ENCODE assay signal across 2 cellular contexts in the genomic region with DNA sequence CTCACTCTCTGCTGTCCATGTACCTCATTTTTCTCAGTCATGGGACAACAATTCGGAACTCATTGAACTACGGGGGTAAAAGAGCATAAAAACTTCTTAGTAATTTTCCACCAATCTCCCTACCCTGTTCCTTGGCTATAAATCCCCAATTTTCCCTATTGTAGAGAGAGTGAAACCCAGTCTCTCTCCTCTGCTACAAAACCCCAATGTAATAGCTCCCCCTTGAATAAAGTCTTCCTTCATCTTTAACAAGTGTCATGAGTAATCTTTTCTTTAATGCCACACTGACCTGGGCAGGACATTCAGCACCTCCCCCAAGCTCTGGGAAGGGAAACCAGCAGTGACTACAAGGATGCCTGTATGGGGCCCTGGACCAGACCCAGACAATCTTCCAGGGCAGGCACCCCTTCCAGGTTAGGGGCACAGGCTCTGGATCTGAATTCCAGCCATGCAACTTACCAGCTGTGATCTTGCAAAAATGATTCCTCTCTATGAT.
TF ChIP-seq lines count a peak whose summit lies in the region.

No MANE protein-coding gene starts in this region.

TF ChIP-seq in IMR-90, 13 proteins besides CTCF, POLR2A, EP300 and RAD21:
- TF ChIP-seq FOS (IDR thresholded peaks at IDR 0.05; ENCODE audit: low read depth, low read length) = no peak
- no peak for TF ChIP-seq SMC3 (IDR thresholded peaks at IDR 0.05; ENCODE audit: low read depth, low read length)
- TF ChIP-seq RCOR1 (IDR thresholded peaks at IDR 0.05; ENCODE audit: insufficient replicate concordance, low read length) = no peak
- TF ChIP-seq MXI1 (IDR thresholded peaks at IDR 0.05; ENCODE audit: borderline replicate concordance, low read depth, low read length) = no peak
- TF ChIP-seq, protein P1, sequence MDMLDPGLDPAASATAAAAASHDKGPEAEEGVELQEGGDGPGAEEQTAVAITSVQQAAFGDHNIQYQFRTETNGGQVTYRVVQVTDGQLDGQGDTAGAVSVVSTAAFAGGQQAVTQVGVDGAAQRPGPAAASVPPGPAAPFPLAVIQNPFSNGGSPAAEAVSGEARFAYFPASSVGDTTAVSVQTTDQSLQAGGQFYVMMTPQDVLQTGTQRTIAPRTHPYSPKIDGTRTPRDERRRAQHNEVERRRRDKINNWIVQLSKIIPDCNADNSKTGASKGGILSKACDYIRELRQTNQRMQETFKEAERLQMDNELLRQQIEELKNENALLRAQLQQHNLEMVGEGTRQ (IDR thresholded peaks at IDR 0.05; ENCODE audit: low read depth, low read length) = no peak
- TF ChIP-seq MAFK (IDR thresholded peaks at IDR 0.05; ENCODE audit: low read depth, low read length) = no peak
- TF ChIP-seq, protein P2, sequence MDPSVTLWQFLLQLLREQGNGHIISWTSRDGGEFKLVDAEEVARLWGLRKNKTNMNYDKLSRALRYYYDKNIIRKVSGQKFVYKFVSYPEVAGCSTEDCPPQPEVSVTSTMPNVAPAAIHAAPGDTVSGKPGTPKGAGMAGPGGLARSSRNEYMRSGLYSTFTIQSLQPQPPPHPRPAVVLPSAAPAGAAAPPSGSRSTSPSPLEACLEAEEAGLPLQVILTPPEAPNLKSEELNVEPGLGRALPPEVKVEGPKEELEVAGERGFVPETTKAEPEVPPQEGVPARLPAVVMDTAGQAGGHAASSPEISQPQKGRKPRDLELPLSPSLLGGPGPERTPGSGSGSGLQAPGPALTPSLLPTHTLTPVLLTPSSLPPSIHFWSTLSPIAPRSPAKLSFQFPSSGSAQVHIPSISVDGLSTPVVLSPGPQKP (IDR thresholded peaks at IDR 0.05; ENCODE audit: borderline replicate concordance, low read depth, low read length) = no peak
- TF ChIP-seq RFX5 (IDR thresholded peaks at IDR 0.05; ENCODE audit: low read depth, low read length) = no peak
- no peak for TF ChIP-seq MAZ (IDR thresholded peaks at IDR 0.05; ENCODE audit: borderline replicate concordance, low read depth, low read length)
- TF ChIP-seq BHLHE40 (IDR thresholded peaks at IDR 0.05; ENCODE audit: low read depth, low read length) = no peak
- no peak for TF ChIP-seq CHD1 (IDR thresholded peaks at IDR 0.05; ENCODE audit: low read depth, low read length)
- TF ChIP-seq NFE2L2 (IDR thresholded peaks at IDR 0.05; ENCODE audit: low read depth, low read length) = no peak
TF ChIP-seq in IMR-90: peak in this region for 0.

TF ChIP-seq in GM12878, 131 proteins besides CTCF, POLR2A, EP300 and RAD21 (continues in another document):
- TF ChIP-seq, protein P3, sequence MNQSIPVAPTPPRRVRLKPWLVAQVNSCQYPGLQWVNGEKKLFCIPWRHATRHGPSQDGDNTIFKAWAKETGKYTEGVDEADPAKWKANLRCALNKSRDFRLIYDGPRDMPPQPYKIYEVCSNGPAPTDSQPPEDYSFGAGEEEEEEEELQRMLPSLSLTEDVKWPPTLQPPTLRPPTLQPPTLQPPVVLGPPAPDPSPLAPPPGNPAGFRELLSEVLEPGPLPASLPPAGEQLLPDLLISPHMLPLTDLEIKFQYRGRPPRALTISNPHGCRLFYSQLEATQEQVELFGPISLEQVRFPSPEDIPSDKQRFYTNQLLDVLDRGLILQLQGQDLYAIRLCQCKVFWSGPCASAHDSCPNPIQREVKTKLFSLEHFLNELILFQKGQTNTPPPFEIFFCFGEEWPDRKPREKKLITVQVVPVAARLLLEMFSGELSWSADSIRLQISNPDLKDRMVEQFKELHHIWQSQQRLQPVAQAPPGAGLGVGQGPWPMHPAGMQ (IDR thresholded peaks at IDR 0.05; ENCODE audit: borderline replicate concordance) = no peak
- TF ChIP-seq PAX8 (IDR thresholded peaks at IDR 0.05) (no peak), ZNF274 (IDR thresholded peaks at IDR 0.05; ENCODE audit: insufficient read depth, insufficient read length) (no peak), SREBF2 (IDR thresholded peaks at IDR 0.05; ENCODE audit: low read length) (no peak), IKZF1 (conservative IDR thresholded peaks at IDR 0.05) (no peak), DPF2 (IDR thresholded peaks at IDR 0.05) (no peak), HCFC1 (IDR thresholded peaks at IDR 0.05; ENCODE audit: low read length) (no peak), SIN3A (IDR thresholded peaks at IDR 0.05; ENCODE audit: low read depth, low read length) (no peak), CREB1 (IDR thresholded peaks at IDR 0.05; ENCODE audit: low read depth) (no peak), ETV6 (conservative IDR thresholded peaks at IDR 0.05 in 1 of 2, IDR thresholded peaks at IDR 0.05 in 1 of 2; ENCODE audit: borderline replicate concordance in 1 of 2, low read depth in 1 of 2) (no peak), SMC3 (IDR thresholded peaks at IDR 0.05; ENCODE audit: borderline replicate concordance, low read length) (no peak), MYB (IDR thresholded peaks at IDR 0.05; ENCODE audit: borderline replicate concordance, low read depth, low read length) (0 out of 2 replicates have a peak, but pooled peaks have one; percentile 31), CEBPB (IDR thresholded peaks at IDR 0.05; ENCODE audit: borderline replicate concordance in 1 of 2, low read depth in 2 of 2, low read length in 2 of 2) (no peak), SIX5 (IDR thresholded peaks at IDR 0.05; ENCODE audit: low read depth, low read length, severe bottlenecking) (no peak), RBBP5 (conservative IDR thresholded peaks at IDR 0.05) (no peak), CHD2 (IDR thresholded peaks at IDR 0.05; ENCODE audit: borderline replicate concordance, low read depth, low read length) (0 out of 2 replicates have a peak, but pooled peaks have one; percentile 14), STAT3 (IDR thresholded peaks at IDR 0.05; ENCODE audit: low read depth, low read length) (no peak), CBX3 (IDR thresholded peaks at IDR 0.05; ENCODE audit: borderline replicate concordance, low read depth) (no peak), HDGF (IDR thresholded peaks at IDR 0.05) (no peak), SPI1 (IDR thresholded peaks at IDR 0.05; ENCODE audit: borderline replicate concordance, insufficient read depth, low read depth, low read length) (no peak)
- TF ChIP-seq, protein P4, sequence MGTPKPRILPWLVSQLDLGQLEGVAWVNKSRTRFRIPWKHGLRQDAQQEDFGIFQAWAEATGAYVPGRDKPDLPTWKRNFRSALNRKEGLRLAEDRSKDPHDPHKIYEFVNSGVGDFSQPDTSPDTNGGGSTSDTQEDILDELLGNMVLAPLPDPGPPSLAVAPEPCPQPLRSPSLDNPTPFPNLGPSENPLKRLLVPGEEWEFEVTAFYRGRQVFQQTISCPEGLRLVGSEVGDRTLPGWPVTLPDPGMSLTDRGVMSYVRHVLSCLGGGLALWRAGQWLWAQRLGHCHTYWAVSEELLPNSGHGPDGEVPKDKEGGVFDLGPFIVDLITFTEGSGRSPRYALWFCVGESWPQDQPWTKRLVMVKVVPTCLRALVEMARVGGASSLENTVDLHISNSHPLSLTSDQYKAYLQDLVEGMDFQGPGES (IDR thresholded peaks at IDR 0.05) = no peak
- TF ChIP-seq, protein P5, sequence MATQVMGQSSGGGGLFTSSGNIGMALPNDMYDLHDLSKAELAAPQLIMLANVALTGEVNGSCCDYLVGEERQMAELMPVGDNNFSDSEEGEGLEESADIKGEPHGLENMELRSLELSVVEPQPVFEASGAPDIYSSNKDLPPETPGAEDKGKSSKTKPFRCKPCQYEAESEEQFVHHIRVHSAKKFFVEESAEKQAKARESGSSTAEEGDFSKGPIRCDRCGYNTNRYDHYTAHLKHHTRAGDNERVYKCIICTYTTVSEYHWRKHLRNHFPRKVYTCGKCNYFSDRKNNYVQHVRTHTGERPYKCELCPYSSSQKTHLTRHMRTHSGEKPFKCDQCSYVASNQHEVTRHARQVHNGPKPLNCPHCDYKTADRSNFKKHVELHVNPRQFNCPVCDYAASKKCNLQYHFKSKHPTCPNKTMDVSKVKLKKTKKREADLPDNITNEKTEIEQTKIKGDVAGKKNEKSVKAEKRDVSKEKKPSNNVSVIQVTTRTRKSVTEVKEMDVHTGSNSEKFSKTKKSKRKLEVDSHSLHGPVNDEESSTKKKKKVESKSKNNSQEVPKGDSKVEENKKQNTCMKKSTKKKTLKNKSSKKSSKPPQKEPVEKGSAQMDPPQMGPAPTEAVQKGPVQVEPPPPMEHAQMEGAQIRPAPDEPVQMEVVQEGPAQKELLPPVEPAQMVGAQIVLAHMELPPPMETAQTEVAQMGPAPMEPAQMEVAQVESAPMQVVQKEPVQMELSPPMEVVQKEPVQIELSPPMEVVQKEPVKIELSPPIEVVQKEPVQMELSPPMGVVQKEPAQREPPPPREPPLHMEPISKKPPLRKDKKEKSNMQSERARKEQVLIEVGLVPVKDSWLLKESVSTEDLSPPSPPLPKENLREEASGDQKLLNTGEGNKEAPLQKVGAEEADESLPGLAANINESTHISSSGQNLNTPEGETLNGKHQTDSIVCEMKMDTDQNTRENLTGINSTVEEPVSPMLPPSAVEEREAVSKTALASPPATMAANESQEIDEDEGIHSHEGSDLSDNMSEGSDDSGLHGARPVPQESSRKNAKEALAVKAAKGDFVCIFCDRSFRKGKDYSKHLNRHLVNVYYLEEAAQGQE (IDR thresholded peaks at IDR 0.05; ENCODE audit: low read depth, low read length) = no peak
- TF ChIP-seq, protein P6, sequence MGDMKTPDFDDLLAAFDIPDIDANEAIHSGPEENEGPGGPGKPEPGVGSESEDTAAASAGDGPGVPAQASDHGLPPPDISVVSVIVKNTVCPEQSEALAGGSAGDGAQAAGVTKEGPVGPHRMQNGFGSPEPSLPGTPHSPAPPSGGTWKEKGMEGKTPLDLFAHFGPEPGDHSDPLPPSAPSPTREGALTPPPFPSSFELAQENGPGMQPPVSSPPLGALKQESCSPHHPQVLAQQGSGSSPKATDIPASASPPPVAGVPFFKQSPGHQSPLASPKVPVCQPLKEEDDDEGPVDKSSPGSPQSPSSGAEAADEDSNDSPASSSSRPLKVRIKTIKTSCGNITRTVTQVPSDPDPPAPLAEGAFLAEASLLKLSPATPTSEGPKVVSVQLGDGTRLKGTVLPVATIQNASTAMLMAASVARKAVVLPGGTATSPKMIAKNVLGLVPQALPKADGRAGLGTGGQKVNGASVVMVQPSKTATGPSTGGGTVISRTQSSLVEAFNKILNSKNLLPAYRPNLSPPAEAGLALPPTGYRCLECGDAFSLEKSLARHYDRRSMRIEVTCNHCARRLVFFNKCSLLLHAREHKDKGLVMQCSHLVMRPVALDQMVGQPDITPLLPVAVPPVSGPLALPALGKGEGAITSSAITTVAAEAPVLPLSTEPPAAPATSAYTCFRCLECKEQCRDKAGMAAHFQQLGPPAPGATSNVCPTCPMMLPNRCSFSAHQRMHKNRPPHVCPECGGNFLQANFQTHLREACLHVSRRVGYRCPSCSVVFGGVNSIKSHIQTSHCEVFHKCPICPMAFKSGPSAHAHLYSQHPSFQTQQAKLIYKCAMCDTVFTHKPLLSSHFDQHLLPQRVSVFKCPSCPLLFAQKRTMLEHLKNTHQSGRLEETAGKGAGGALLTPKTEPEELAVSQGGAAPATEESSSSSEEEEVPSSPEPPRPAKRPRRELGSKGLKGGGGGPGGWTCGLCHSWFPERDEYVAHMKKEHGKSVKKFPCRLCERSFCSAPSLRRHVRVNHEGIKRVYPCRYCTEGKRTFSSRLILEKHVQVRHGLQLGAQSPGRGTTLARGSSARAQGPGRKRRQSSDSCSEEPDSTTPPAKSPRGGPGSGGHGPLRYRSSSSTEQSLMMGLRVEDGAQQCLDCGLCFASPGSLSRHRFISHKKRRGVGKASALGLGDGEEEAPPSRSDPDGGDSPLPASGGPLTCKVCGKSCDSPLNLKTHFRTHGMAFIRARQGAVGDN (IDR thresholded peaks at IDR 0.05) = peak; percentile 90
- TF ChIP-seq, protein P7, sequence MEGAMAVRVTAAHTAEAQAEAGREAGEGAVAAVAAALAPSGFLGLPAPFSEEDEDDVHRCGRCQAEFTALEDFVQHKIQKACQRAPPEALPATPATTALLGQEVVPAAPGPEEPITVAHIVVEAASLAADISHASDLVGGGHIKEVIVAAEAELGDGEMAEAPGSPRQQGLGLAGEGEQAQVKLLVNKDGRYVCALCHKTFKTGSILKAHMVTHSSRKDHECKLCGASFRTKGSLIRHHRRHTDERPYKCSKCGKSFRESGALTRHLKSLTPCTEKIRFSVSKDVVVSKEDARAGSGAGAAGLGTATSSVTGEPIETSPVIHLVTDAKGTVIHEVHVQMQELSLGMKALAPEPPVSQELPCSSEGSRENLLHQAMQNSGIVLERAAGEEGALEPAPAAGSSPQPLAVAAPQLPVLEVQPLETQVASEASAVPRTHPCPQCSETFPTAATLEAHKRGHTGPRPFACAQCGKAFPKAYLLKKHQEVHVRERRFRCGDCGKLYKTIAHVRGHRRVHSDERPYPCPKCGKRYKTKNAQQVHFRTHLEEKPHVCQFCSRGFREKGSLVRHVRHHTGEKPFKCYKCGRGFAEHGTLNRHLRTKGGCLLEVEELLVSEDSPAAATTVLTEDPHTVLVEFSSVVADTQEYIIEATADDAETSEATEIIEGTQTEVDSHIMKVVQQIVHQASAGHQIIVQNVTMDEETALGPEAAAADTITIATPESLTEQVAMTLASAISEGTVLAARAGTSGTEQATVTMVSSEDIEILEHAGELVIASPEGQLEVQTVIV (IDR thresholded peaks at IDR 0.05; ENCODE audit: borderline replicate concordance, partially characterized antibody) = no peak
- TF ChIP-seq, protein P8, sequence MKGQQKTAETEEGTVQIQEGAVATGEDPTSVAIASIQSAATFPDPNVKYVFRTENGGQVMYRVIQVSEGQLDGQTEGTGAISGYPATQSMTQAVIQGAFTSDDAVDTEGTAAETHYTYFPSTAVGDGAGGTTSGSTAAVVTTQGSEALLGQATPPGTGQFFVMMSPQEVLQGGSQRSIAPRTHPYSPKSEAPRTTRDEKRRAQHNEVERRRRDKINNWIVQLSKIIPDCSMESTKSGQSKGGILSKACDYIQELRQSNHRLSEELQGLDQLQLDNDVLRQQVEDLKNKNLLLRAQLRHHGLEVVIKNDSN (IDR thresholded peaks at IDR 0.05; ENCODE audit: borderline replicate concordance, extremely low read length, insufficient read depth, low read depth, low read length) = no peak
- TF ChIP-seq, protein P9, sequence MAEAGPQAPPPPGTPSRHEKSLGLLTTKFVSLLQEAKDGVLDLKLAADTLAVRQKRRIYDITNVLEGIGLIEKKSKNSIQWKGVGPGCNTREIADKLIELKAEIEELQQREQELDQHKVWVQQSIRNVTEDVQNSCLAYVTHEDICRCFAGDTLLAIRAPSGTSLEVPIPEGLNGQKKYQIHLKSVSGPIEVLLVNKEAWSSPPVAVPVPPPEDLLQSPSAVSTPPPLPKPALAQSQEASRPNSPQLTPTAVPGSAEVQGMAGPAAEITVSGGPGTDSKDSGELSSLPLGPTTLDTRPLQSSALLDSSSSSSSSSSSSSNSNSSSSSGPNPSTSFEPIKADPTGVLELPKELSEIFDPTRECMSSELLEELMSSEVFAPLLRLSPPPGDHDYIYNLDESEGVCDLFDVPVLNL (IDR thresholded peaks at IDR 0.05; ENCODE audit: low read depth, low read length) = no peak
- TF ChIP-seq, protein P10, sequence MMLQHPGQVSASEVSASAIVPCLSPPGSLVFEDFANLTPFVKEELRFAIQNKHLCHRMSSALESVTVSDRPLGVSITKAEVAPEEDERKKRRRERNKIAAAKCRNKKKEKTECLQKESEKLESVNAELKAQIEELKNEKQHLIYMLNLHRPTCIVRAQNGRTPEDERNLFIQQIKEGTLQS (IDR thresholded peaks at IDR 0.05; ENCODE audit: borderline replicate concordance, extremely low read depth, low read depth, low read length) = no peak
- TF ChIP-seq, protein P11, sequence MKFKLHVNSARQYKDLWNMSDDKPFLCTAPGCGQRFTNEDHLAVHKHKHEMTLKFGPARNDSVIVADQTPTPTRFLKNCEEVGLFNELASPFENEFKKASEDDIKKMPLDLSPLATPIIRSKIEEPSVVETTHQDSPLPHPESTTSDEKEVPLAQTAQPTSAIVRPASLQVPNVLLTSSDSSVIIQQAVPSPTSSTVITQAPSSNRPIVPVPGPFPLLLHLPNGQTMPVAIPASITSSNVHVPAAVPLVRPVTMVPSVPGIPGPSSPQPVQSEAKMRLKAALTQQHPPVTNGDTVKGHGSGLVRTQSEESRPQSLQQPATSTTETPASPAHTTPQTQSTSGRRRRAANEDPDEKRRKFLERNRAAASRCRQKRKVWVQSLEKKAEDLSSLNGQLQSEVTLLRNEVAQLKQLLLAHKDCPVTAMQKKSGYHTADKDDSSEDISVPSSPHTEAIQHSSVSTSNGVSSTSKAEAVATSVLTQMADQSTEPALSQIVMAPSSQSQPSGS (IDR thresholded peaks at IDR 0.05; ENCODE audit: low read length) = no peak
